15 cellular contexts compared by ENCODE assay signal in genomic region chr5:135319928-135320606, GRCh38.
DNase-seq lines count a peak whose midpoint lies in the region; ATAC-seq and TF ChIP-seq lines count a peak whose summit lies in the region.
"Had no signal": no experiment of that assay in that cellular context is flagged by ENCODE, and none has a peak within 500 bp of the region (broad histone marks: within the 10 kb centered on the region; RNA-seq: fewer than 3 reads in every experiment).

No MANE protein-coding gene starts in this region.

- H3K4me3 ChIP-seq in AG10803 (ENCODE audit: low read length) (no peak overlapping the region), HFF-Myc (replicated peaks; ENCODE audit: low read depth, low read length) (no peak overlapping the region)
- H3K4me3 ChIP-seq: GM23248, SJCRH30 had no signal

- ATAC-seq in HG03342 (IDR thresholded peaks at IDR 0.05; ENCODE audit: unreplicated experiment) (no peak), GM21390 (IDR thresholded peaks at IDR 0.05; ENCODE audit: unreplicated experiment) (no peak), GM19035 (IDR thresholded peaks at IDR 0.05; ENCODE audit: unreplicated experiment) (no peak)

- TF ChIP-seq CTCF in AG10803 (conservative IDR thresholded peaks at IDR 0.05; ENCODE audit: low read length), result 0 out of 2 replicates have a peak, but pooled peaks have one; percentile 5
- TF ChIP-seq CTCF in HFF-Myc (IDR thresholded peaks at IDR 0.05; ENCODE audit: low read depth, low read length, missing control alignments), result peak; percentile 20

- DNase-seq in AG10803 (ENCODE audit: low read depth) (no peak), HFF-Myc (ENCODE audit: extremely low read depth, low read depth) (no peak), cerebellar cortex (ENCODE audit: low spot score) (peak; percentile 32), mesenteric fat pad (ENCODE audit: low spot score) (peak; percentile 84), SIG-M5 treated with dmso at 0.1 percent for 504 hours (lab: John Stamatoyannopoulos, UW; ENCODE audit: unreplicated experiment) (no peak)
- DNase-seq: activated naive CD4-positive, alpha-beta T cell treated with anti-CD3 and anti-CD28 coated beads for 36 hours; GM23248; kidney; NCI-H1930; SJCRH30; stimulated activated CD4-positive, alpha-beta T cell treated with anti-CD3 and anti-CD28 coated beads, Interleukin-2, amount 100 ng/mL, for 48 hours; trophoblast cell had no signal

Comparison
In these comparisons a context has a peak if more than half of its experiments do, and no peak if none do; other contexts are left out.
1. DNase-seq: peak in cerebellar cortex (single experiment) and mesenteric fat pad (single experiment); none in AG10803 (single experiment), HFF-Myc (single experiment) and SIG-M5 treated with dmso at 0.1 percent for 504 hours (single experiment).